Comparison of ENCODE assay signal across 1 cellular context in genomic region chr22:43288807-43289417, GRCh38.
TF ChIP-seq lines count a peak whose summit lies in the region.

No MANE protein-coding gene starts in this region.

TF ChIP-seq in GM12878, 131 proteins besides CTCF, POLR2A, EP300 and RAD21:
- TF ChIP-seq ATF3 (IDR thresholded peaks at IDR 0.05; ENCODE audit: borderline replicate concordance, extremely low read depth, low read depth, low read length) (no peak), IKZF1 (conservative IDR thresholded peaks at IDR 0.05) (no peak), HCFC1 (IDR thresholded peaks at IDR 0.05; ENCODE audit: low read length) (no peak), MYB (IDR thresholded peaks at IDR 0.05; ENCODE audit: borderline replicate concordance, low read depth, low read length) (no peak), KLF5 (IDR thresholded peaks at IDR 0.05; ENCODE audit: partially characterized antibody) (no peak), RCOR1 (conservative IDR thresholded peaks at IDR 0.05; ENCODE audit: low read depth, low read length) (no peak)
TF ChIP-seq in GM12878: peak in this region for 0.
